Comparison of ENCODE assay signal across 24 cellular contexts in the genomic region with DNA sequence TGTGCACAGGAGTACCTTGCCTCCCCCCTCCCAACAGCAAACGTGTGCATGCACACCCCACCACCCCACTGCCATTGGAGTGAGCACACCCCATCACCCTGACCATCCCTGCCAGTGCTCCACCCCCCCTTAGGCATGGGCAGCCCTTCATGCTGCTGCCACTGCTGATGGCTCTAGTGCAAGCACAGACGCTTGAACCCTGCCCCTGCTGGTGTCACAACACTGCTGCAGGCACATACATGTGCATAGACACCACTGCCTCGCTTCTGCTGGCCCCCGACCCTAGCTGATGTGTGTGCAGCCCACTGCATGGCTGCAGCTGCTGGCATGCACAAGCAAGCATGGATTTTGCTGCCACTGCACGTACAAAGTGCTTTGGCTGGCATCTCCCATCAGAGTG. TPM values are rescaled to one million over a fixed set of nuclear protein-coding genes. Genes with fewer than 3 reads are reported as not detected.
"Had no signal": no experiment of that assay in that cellular context is flagged by ENCODE, and none has a peak within 500 bp of the region (broad histone marks: within the 10 kb centered on the region; RNA-seq: fewer than 3 reads in every experiment).

No MANE protein-coding gene starts in this region.

- H3K27ac ChIP-seq: KMS-11 had no signal

- H3K27me3 Mint-ChIP-seq: IgD-negative memory B cell had no signal

- H3K9ac ChIP-seq: KMS-11, SK-N-SH had no signal

- H3K27ac Mint-ChIP-seq: IgD-negative memory B cell had no signal

- H3K4me3 ChIP-seq: K562 had no signal

- DNase-seq: Kasumi-1, MM.1S, NCI-H1092 treated with DMSO at 0.1 percent for 48 hours, NCI-H1436, NCI-H187, NCI-H2029, NCI-H2081 treated with DMSO at 0.1 percent for 48 hours, NCI-H2171, NCI-H226, NCI-H446, NCI-H510A, NCI-H524 treated with DMSO at 0.1 percent for 48 hours, NCI-H69, NCI-H774, RPMI8226, SHP77, SK-N-SH had no signal

- H3K4me3 Mint-ChIP-seq: IgD-negative memory B cell had no signal

- H3K4me1 Mint-ChIP-seq: IgD-negative memory B cell had no signal

- ATAC-seq: HepG2, K562 had no signal

- H3K4me2 ChIP-seq: KMS-11, SK-N-SH had no signal

- H3K36me3 Mint-ChIP-seq: IgD-negative memory B cell had no signal

- H3K9me3 ChIP-seq: SK-N-SH had no signal

RNA-seq across cellular contexts. Expression of gene RGS7BP, which starts 16.0 kb away (rescaled TPM):
- total RNA-seq: HepG2, HT1080, K562, M059J, SK-MEL-5 had no signal
- polyA plus RNA-seq: HepG2, IgD-negative memory B cell, K562, SK-N-SH had no signal
